Comparison of ENCODE assay signal across 27 cellular contexts in the genomic region with DNA sequence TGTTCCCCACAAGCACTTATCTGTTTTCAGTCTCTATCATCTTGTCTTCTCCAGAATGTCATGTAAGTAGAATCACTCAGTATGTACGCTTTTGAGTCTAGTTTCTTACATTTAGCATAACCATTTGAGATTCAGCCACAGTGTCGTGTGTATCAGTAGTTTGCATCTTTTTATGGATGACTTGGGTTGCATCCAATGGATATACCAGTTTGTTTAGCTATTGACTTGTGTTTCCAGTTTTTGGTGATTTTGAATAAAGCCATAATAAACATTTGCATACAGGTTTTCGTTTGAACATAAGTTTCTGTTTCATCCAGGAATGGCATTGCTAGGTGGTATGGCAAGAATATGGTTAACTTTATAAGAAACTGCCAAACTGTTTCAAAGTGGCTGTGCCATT. TPM values are rescaled to one million over a fixed set of nuclear protein-coding genes. Genes with fewer than 3 reads are reported as not detected.
"Had no signal": no experiment of that assay in that cellular context is flagged by ENCODE, and none has a peak within 500 bp of the region (broad histone marks: within the 10 kb centered on the region; RNA-seq: fewer than 3 reads in every experiment).

No MANE protein-coding gene starts in this region.

- H3K27me3 ChIP-seq: hepatocyte, neural progenitor cell, right atrium auricular region, right lobe of liver, tibial nerve, uterus had no signal

- H3K4me3 ChIP-seq: hepatocyte, left ventricle myocardium inferior, lung, neural progenitor cell, right atrium auricular region, right lobe of liver, skin epidermis, tibial nerve, uterus had no signal

- H3K4me1 ChIP-seq: parathyroid adenoma, right lobe of liver, uterus had no signal

- H3K27ac ChIP-seq: hepatocyte, left ventricle myocardium inferior, neural progenitor cell, neutrophil, parathyroid adenoma, right atrium auricular region, right lobe of liver, tibial nerve, uterus had no signal

- H3K36me3 ChIP-seq: left ventricle myocardium inferior, neutrophil, right atrium auricular region, right lobe of liver, tibial nerve, uterus had no signal

- DNase-seq: islet precursor cell; left ventricle myocardium inferior; mesendoderm; naive B cell; natural killer cell; nephron progenitor cell; occipital lobe; stimulated activated CD4-positive, alpha-beta T cell treated with anti-CD3 and anti-CD28 coated beads, Interleukin-12 subunit alpha, Interleukin-12 subunit beta, amount 100 ng/mL, for 4 hours; stimulated activated CD4-positive, alpha-beta T cell treated with anti-CD3 and anti-CD28 coated beads, Interleukin-15, amount 100 ng/mL, for 24 hours; stimulated activated CD4-positive, alpha-beta T cell treated with anti-CD3 and anti-CD28 coated beads, Interleukin-4, amount 100 ng/mL, for 24 hours; stimulated activated naive CD4-positive, alpha-beta T cell treated with Interleukin-2 at 50 U/mL for 16 hours; stimulated activated naive CD8-positive, alpha-beta T cell treated with anti-CD3 and anti-CD28 coated beads, Interleukin-15, amount 100 ng/mL, for 72 hours; substantia nigra; uterus had no signal

- ATAC-seq: natural killer cell; right lobe of liver; stimulated activated effector memory CD8-positive, alpha-beta T cell treated with anti-CD3 and anti-CD28 coated beads, Interleukin-12 subunit alpha, Interleukin-12 subunit beta, amount 100 ng/mL, for 72 hours; stimulated activated naive CD8-positive, alpha-beta T cell treated with anti-CD3 and anti-CD28 coated beads, Interleukin-15, amount 100 ng/mL, for 72 hours had no signal

- H3K9me3 ChIP-seq: neutrophil, right atrium auricular region, right lobe of liver, uterus had no signal

RNA-seq across cellular contexts. Expression of a gene that starts 12.1 kb away (rescaled TPM):
- total RNA-seq: kidney epithelial cell, mononuclear cell, natural killer cell, pulmonary artery endothelial cell had no signal
